ENCODE assay signal across 1 cellular context in genomic region chr16:8567355-8568230, GRCh38.
TF ChIP-seq lines count a peak whose summit lies in the region.

No MANE protein-coding gene starts in this region.

TF ChIP-seq in HepG2, 621 proteins besides CTCF, POLR2A, EP300 and RAD21 (continued from another document and continues in another):
- TF ChIP-seq THAP9 (CRISPR knock-in tag; IDR thresholded peaks at IDR 0.05; ENCODE audit: borderline replicate concordance) (peak; percentile 48; the same call in 1 of the 2 replicates), PREB (CRISPR knock-in tag; IDR thresholded peaks at IDR 0.05) (no peak), ZFP1 (CRISPR knock-in tag; IDR thresholded peaks at IDR 0.05) (peak; percentile 75; the same call in 1 of the 2 replicates), SALL1 (CRISPR knock-in tag; IDR thresholded peaks at IDR 0.05) (peak; percentile 88), MYNN (CRISPR knock-in tag; IDR thresholded peaks at IDR 0.05; ENCODE audit: low read depth) (peak; percentile 48; the same call in 1 of the 2 replicates), ZNF44 (CRISPR knock-in tag; IDR thresholded peaks at IDR 0.05) (peak; percentile 77; the same call in 1 of the 2 replicates), ZNF772 (CRISPR knock-in tag; IDR thresholded peaks at IDR 0.05) (0 out of 2 replicates have a peak, but pooled peaks have one; percentile 17), ZNF574 (CRISPR knock-in tag; IDR thresholded peaks at IDR 0.05) (peak; percentile 94), MTF1 (CRISPR knock-in tag; IDR thresholded peaks at IDR 0.05) (no peak), ERF (CRISPR knock-in tag; IDR thresholded peaks at IDR 0.05) (peak; percentile 94), ZNF792 (CRISPR knock-in tag; IDR thresholded peaks at IDR 0.05) (peak; percentile 60; the same call in 1 of the 2 replicates), GTF3A (CRISPR knock-in tag; conservative IDR thresholded peaks at IDR 0.05) (0 out of 2 replicates have a peak, but pooled peaks have one; percentile 76), ZNF501 (CRISPR knock-in tag; IDR thresholded peaks at IDR 0.05) (peak; percentile 91), ELK4 (CRISPR knock-in tag; IDR thresholded peaks at IDR 0.05; ENCODE audit: borderline replicate concordance) (no peak), GZF1 (CRISPR knock-in tag; IDR thresholded peaks at IDR 0.05) (no peak), ZNF382 (CRISPR knock-in tag; IDR thresholded peaks at IDR 0.05; ENCODE audit: borderline replicate concordance) (no peak), SAP130 (CRISPR knock-in tag; IDR thresholded peaks at IDR 0.05; ENCODE audit: low read depth) (peak; percentile 77), ZNF567 (CRISPR knock-in tag; IDR thresholded peaks at IDR 0.05; ENCODE audit: borderline replicate concordance) (peak; percentile 99), ZGPAT (CRISPR knock-in tag; IDR thresholded peaks at IDR 0.05) (peak; percentile 73; the same call in 1 of the 2 replicates), EHMT2 (IDR thresholded peaks at IDR 0.05; ENCODE audit: borderline replicate concordance, low read depth, low read length) (no peak), ZNF580 (CRISPR knock-in tag; IDR thresholded peaks at IDR 0.05; ENCODE audit: borderline replicate concordance, low read depth) (peak; percentile 93), EED (CRISPR knock-in tag; IDR thresholded peaks at IDR 0.05) (peak; percentile 16; the same call in 1 of the 2 replicates), ZFP91 (CRISPR knock-in tag; IDR thresholded peaks at IDR 0.05; ENCODE audit: borderline replicate concordance) (peak; percentile 84), KLF16 (CRISPR knock-in tag; IDR thresholded peaks at IDR 0.05) (peak in 1 of 2 experiments; percentile 73; a peak in 1 of 4 replicates), NAIF1 (CRISPR knock-in tag; IDR thresholded peaks at IDR 0.05; ENCODE audit: borderline replicate concordance) (no peak), PHF21A (CRISPR knock-in tag; IDR thresholded peaks at IDR 0.05) (no peak), NR2F1 (CRISPR knock-in tag; IDR thresholded peaks at IDR 0.05) (no peak), PRDM4 (CRISPR knock-in tag; IDR thresholded peaks at IDR 0.05; ENCODE audit: borderline replicate concordance) (no peak), KDM4B (CRISPR knock-in tag; IDR thresholded peaks at IDR 0.05) (peak; percentile 63; the same call in 1 of the 2 replicates), GABPB1 (CRISPR knock-in tag; IDR thresholded peaks at IDR 0.05) (peak; percentile 44; the same call in 1 of the 2 replicates), BORCS8-MEF2B (CRISPR knock-in tag; IDR thresholded peaks at IDR 0.05) (peak; percentile 56; the same call in 1 of the 2 replicates), ZNF800 (CRISPR knock-in tag; IDR thresholded peaks at IDR 0.05) (no peak), ZNF329 (CRISPR knock-in tag; IDR thresholded peaks at IDR 0.05; ENCODE audit: low read depth) (0 out of 2 replicates have a peak, but pooled peaks have one; percentile 21), HIVEP1 (CRISPR knock-in tag; IDR thresholded peaks at IDR 0.05) (no peak; the same call in 1 of the 2 replicates), ZNF562 (CRISPR knock-in tag; IDR thresholded peaks at IDR 0.05; ENCODE audit: borderline replicate concordance) (no peak), ZNF547 (CRISPR knock-in tag; IDR thresholded peaks at IDR 0.05) (peak; percentile 51; the same call in 1 of the 2 replicates), HNF4A (CRISPR knock-in tag; IDR thresholded peaks at IDR 0.05) (peak; percentile 41), STAT6 (CRISPR knock-in tag; IDR thresholded peaks at IDR 0.05; ENCODE audit: borderline replicate concordance) (peak; percentile 84), ELF3 (CRISPR knock-in tag; IDR thresholded peaks at IDR 0.05) (peak; percentile 90), FOXO1 (CRISPR knock-in tag; IDR thresholded peaks at IDR 0.05) (peak; percentile 87), MED1 (CRISPR knock-in tag; IDR thresholded peaks at IDR 0.05) (peak; percentile 71), ZNF788 (CRISPR knock-in tag; IDR thresholded peaks at IDR 0.05; ENCODE audit: borderline replicate concordance) (peak; percentile 83; the same call in 1 of the 2 replicates), ZNF10 (CRISPR knock-in tag; IDR thresholded peaks at IDR 0.05; ENCODE audit: borderline replicate concordance, low read depth) (no peak), ZSCAN9 (CRISPR knock-in tag; IDR thresholded peaks at IDR 0.05; ENCODE audit: borderline replicate concordance) (peak; percentile 66; the same call in 1 of the 2 replicates), THAP11 (CRISPR knock-in tag; IDR thresholded peaks at IDR 0.05) (peak; percentile 79)
